Comparison of ENCODE assay signal across 20 cellular contexts in genomic region chr14:89853976-89854693, GRCh38.
A peak's percentile ranks its signal among the peaks of the same experiment; 100 is the strongest.
DNase-seq lines count a peak whose midpoint lies in the region; ATAC-seq and TF ChIP-seq lines count a peak whose summit lies in the region.
"Had no signal": no experiment of that assay in that cellular context is flagged by ENCODE, and none has a peak within 500 bp of the region (broad histone marks: within the 10 kb centered on the region; RNA-seq: fewer than 3 reads in every experiment).

No MANE protein-coding gene starts in this region.

- DNase-seq in AG09319 (ENCODE audit: extremely low read depth, low read depth) (peak; percentile 47), GM04503 (ENCODE audit: low read depth) (peak; percentile 50), NCI-H69 (lab: John Stamatoyannopoulos, UW) (peak; percentile 70), fibroblast of villous mesenchyme (ENCODE audit: low read depth) (peak; percentile 78), HPDE6-E6E7 (ENCODE audit: extremely low spot score) (no peak), putamen (ENCODE audit: low spot score) (no peak)
- no peak for DNase-seq in activated CD4-positive, alpha-beta T cell treated with anti-CD3 and anti-CD28 coated beads for 36 hours
- DNase-seq: activated CD4-positive, alpha-beta T cell treated with anti-CD3 and anti-CD28 coated beads for 48 hours; activated T-cell treated with anti-CD3 and anti-CD28 coated beads, Interleukin-2, amount 50 U/mL, for 1 hour; CD4-positive, CD25-positive, alpha-beta regulatory T cell; colonic mucosa; effector memory CD4-positive, alpha-beta T cell; left cardiac atrium; NCI-H1105 treated with DMSO at 0.1 percent for 48 hours; NCI-H2081; NCI-H446; pancreas had no signal

- POLR2A ChIA-PET in activated CD4-positive, alpha-beta T cell treated with anti-CD3 and anti-CD28 coated beads for 36 hours (lab: Charles Lee), result no interaction called here

- intact Hi-C loops in activated CD4-positive, alpha-beta T cell treated with anti-CD3 and anti-CD28 coated beads for 36 hours (cut with DNase I, micrococcal nuclease), result no loop called here

- CTCF ChIA-PET in activated CD4-positive, alpha-beta T cell treated with anti-CD3 and anti-CD28 coated beads for 36 hours (lab: Charles Lee), result interaction anchor here (0.6 to 1.5 kb wide), 3 partner anchors 16 to 786 kb away, joined by 3 read pairs; no protein-coding TSS in a partner anchor

- no peaks in the 10 kb centered on the region for H3K4me1 Mint-ChIP-seq in activated CD4-positive, alpha-beta T cell treated with anti-CD3 and anti-CD28 coated beads for 36 hours
- H3K4me1 Mint-ChIP-seq: CD4-positive, CD25-positive, alpha-beta regulatory T cell; IgD-negative memory B cell had no signal

- H3K27ac Mint-ChIP-seq in activated CD4-positive, alpha-beta T cell treated with anti-CD3 and anti-CD28 coated beads for 36 hours, result no peak overlapping the region
- H3K27ac Mint-ChIP-seq: CD4-positive, CD25-positive, alpha-beta regulatory T cell had no signal

- H3K4me3 Mint-ChIP-seq in activated CD4-positive, alpha-beta T cell treated with anti-CD3 and anti-CD28 coated beads for 36 hours, result no peak overlapping the region
- H3K4me3 Mint-ChIP-seq: CD4-positive, CD25-positive, alpha-beta regulatory T cell had no signal

- TF ChIP-seq CTCF in AG09319 (IDR thresholded peaks at IDR 0.05; ENCODE audit: low read depth, low read length) (no peak), fibroblast of villous mesenchyme (IDR thresholded peaks at IDR 0.05; ENCODE audit: insufficient read depth, low read depth, low read length) (no peak)

- no peaks in the 10 kb centered on the region for H3K9me3 Mint-ChIP-seq in activated CD4-positive, alpha-beta T cell treated with anti-CD3 and anti-CD28 coated beads for 36 hours (ENCODE audit: low read depth)
- H3K9me3 Mint-ChIP-seq: IgD-negative memory B cell had no signal

- H3K4me3 ChIP-seq in fibroblast of villous mesenchyme (ENCODE audit: low read depth, low read length), result no peak overlapping the region
- H3K4me3 ChIP-seq: colonic mucosa, pancreas, tibial nerve had no signal

- no peak for ATAC-seq in activated CD4-positive, alpha-beta T cell treated with anti-CD3 and anti-CD28 coated beads for 36 hours
- no peak for ATAC-seq in HG03439 (IDR thresholded peaks at IDR 0.05; ENCODE audit: unreplicated experiment)
- ATAC-seq: pancreas had no signal

- no peaks in the 10 kb centered on the region for H3K27me3 Mint-ChIP-seq in activated CD4-positive, alpha-beta T cell treated with anti-CD3 and anti-CD28 coated beads for 36 hours
- H3K27me3 Mint-ChIP-seq: CD4-positive, CD25-positive, alpha-beta regulatory T cell; IgD-negative memory B cell had no signal

- no peaks in the 10 kb centered on the region for H3K36me3 Mint-ChIP-seq in activated CD4-positive, alpha-beta T cell treated with anti-CD3 and anti-CD28 coated beads for 36 hours (ENCODE audit: low read depth)
- H3K36me3 Mint-ChIP-seq: CD4-positive, CD25-positive, alpha-beta regulatory T cell had no signal

Comparison
In these comparisons a context has a peak if more than half of its experiments do, and no peak if none do; other contexts are left out.
1. DNase-seq: peak in AG09319 (single experiment), GM04503 (single experiment), NCI-H69 (single experiment) and fibroblast of villous mesenchyme (single experiment); none in HPDE6-E6E7 (single experiment), activated CD4-positive, alpha-beta T cell treated with anti-CD3 and anti-CD28 coated beads for 36 hours (single experiment) and putamen (single experiment).